8 cellular contexts compared by ENCODE assay signal in genomic region chr3:126134219-126134975, GRCh38. TPM values are rescaled to one million over a fixed set of nuclear protein-coding genes. Genes with fewer than 3 reads are reported as not detected.
DNase-seq lines count a peak whose midpoint lies in the region; ATAC-seq, FAIRE-seq and TF ChIP-seq lines count a peak whose summit lies in the region.

No MANE protein-coding gene starts in this region.

- H3K4me1 ChIP-seq in PC-3 (ENCODE audit: insufficient read depth, low read length), result peaks cover 7% of the 10 kb centered on the region

- CTCF ChIA-PET in Calu3 (lab: Charles Lee), result interaction anchor here (1.0 to 3.0 kb wide), 8 partner anchors 11 to 339 kb away, joined by 3 to 12 read pairs (median 3); partner anchors contain the start of gene SLC41A3
- CTCF ChIA-PET in PC-3 (lab: Charles Lee), result no interaction called here
- CTCF ChIA-PET in activated naive CD4-positive, alpha-beta T cell treated with anti-CD3 and anti-CD28 coated beads, Interleukin-2, amount 10 ng/mL, durations not matched to agents 7 days and 5 days (lab: Charles Lee), result interaction anchor here (0.5 to 3.0 kb wide), 10 partner anchors 13 to 1454 kb away, joined by 3 to 9 read pairs (median 4); no protein-coding TSS in a partner anchor

- no peaks in the 10 kb centered on the region for H4K20me1 ChIP-seq in PC-3 (ENCODE audit: low read length)

- no peaks in the 10 kb centered on the region for H3K36me3 ChIP-seq in PC-3 (ENCODE audit: low read depth, low read length)

- H3K9me3 Mint-ChIP-seq in Calu3 (ENCODE audit: low read depth, unreplicated experiment) (no peaks in the 10 kb centered on the region), glutamatergic neuron (ENCODE audit: unreplicated experiment) (peaks cover 9% of the 10 kb centered on the region)
- no peaks in the 10 kb centered on the region for H3K9me3 Mint-ChIP-seq in activated naive CD4-positive, alpha-beta T cell treated with anti-CD3 and anti-CD28 coated beads, Interleukin-2, amount 10 ng/mL, durations not matched to agents 7 days and 5 days

- H3K9me2 ChIP-seq in PC-3 (replicated peaks; ENCODE audit: low read length), result no peaks in the 10 kb centered on the region

- no peak overlapping the region for H3K4me3 ChIP-seq in PC-3 (ENCODE audit: low read length)

- H3K36me3 Mint-ChIP-seq in Calu3 (ENCODE audit: insufficient read depth, unreplicated experiment) (peaks cover 9% of the 10 kb centered on the region), glutamatergic neuron (ENCODE audit: unreplicated experiment) (no peaks in the 10 kb centered on the region)
- H3K36me3 Mint-ChIP-seq in activated naive CD4-positive, alpha-beta T cell treated with anti-CD3 and anti-CD28 coated beads, Interleukin-2, amount 10 ng/mL, durations not matched to agents 7 days and 5 days, result no peaks in the 10 kb centered on the region

- H3K27ac Mint-ChIP-seq in Calu3 (ENCODE audit: unreplicated experiment), result no peak overlapping the region
- H3K27ac Mint-ChIP-seq in activated naive CD4-positive, alpha-beta T cell treated with anti-CD3 and anti-CD28 coated beads, Interleukin-2, amount 10 ng/mL, durations not matched to agents 7 days and 5 days, result no peak overlapping the region
- no peak overlapping the region for H3K27ac Mint-ChIP-seq in glutamatergic neuron (ENCODE audit: unreplicated experiment)

- H3K9me3 ChIP-seq in PC-3 (ENCODE audit: low read length), result no peaks in the 10 kb centered on the region

- H3K27me3 ChIP-seq in PC-3 (ENCODE audit: low read length), result peaks cover 12% of the 10 kb centered on the region; the same call in 1 of the 2 replicates

- H2AFZ ChIP-seq in PC-3 (ENCODE audit: low read length), result peak overlapping the region; percentile 36; the same call in 1 of the 2 replicates

- no peaks in the 10 kb centered on the region for H3F3A ChIP-seq in PC-3 (ENCODE audit: low read length, unreplicated experiment)

- peak; percentile 36 for FAIRE-seq in HTR-8/SVneo (lab: Jason Lieb, UNC)

- peak; percentile 99 for TF ChIP-seq CTCF in Calu3 (IDR thresholded peaks at IDR 0.05; ENCODE audit: unreplicated experiment)
- peak; percentile 74 for TF ChIP-seq CTCF in PC-3 (conservative IDR thresholded peaks at IDR 0.05; ENCODE audit: low read depth, low read length)
- peak; percentile 76 for TF ChIP-seq CTCF in glutamatergic neuron (IDR thresholded peaks at IDR 0.05; ENCODE audit: partially characterized antibody, unreplicated experiment)

- H3K9ac ChIP-seq in PC-3 (ENCODE audit: low read length), result no peak overlapping the region

- ATAC-seq in PC-3, result peak; percentile 48; the same call in 1 of the 2 replicates
- no peak for ATAC-seq in HG02610 (IDR thresholded peaks at IDR 0.05; ENCODE audit: unreplicated experiment)

- H3K27ac ChIP-seq in PC-3 (ENCODE audit: low read length), result no peak overlapping the region

- H3K79me2 ChIP-seq in PC-3 (ENCODE audit: low read length), result no peaks in the 10 kb centered on the region

- peaks cover 16% of the 10 kb centered on the region for H3K27me3 Mint-ChIP-seq in Calu3 (ENCODE audit: unreplicated experiment)
- H3K27me3 Mint-ChIP-seq in activated naive CD4-positive, alpha-beta T cell treated with anti-CD3 and anti-CD28 coated beads, Interleukin-2, amount 10 ng/mL, durations not matched to agents 7 days and 5 days, result peaks cover 15% of the 10 kb centered on the region
- peaks cover 4% of the 10 kb centered on the region for H3K27me3 Mint-ChIP-seq in glutamatergic neuron (ENCODE audit: unreplicated experiment)

- DNase-seq in Calu3 (peak; percentile 85), HTR-8/SVneo (ENCODE audit: insufficient read length, low spot score) (peak; percentile 63), PC-3 (peak; percentile 54), glutamatergic neuron (peak; percentile 83), pons (ENCODE audit: low spot score) (peak; percentile 26), NCI-H446 treated with DMSO at 0.1 percent for 48 hours (lab: John Stamatoyannopoulos, UW) (no peak)
- DNase-seq in activated naive CD4-positive, alpha-beta T cell treated with anti-CD3 and anti-CD28 coated beads, Interleukin-2, amount 10 ng/mL, durations not matched to agents 7 days and 5 days, result peak; percentile 59

- H3K4me2 ChIP-seq in PC-3 (ENCODE audit: low read length), result no peak overlapping the region

- H3K4me3 Mint-ChIP-seq in Calu3 (ENCODE audit: low read depth, unreplicated experiment), result no peak overlapping the region
- H3K4me3 Mint-ChIP-seq in activated naive CD4-positive, alpha-beta T cell treated with anti-CD3 and anti-CD28 coated beads, Interleukin-2, amount 10 ng/mL, durations not matched to agents 7 days and 5 days, result no peak overlapping the region
- no peak overlapping the region for H3K4me3 Mint-ChIP-seq in glutamatergic neuron (ENCODE audit: unreplicated experiment)

- intact Hi-C loops in Calu3 (cut with micrococcal nuclease; ENCODE audit: unreplicated experiment), result loop anchor here (1.0 to 5.0 kb wide), 4 partner anchors 64 to 340 kb away; no protein-coding TSS in a partner anchor
- intact Hi-C loops in PC-3 (cut with micrococcal nuclease), result loop anchor here (1.0 kb wide), 1 partner anchor 255 kb away; no protein-coding TSS in a partner anchor

- BruUV-seq in Calu3 (replicated peaks; lab: Mats Ljungman, UMichigan) (no TSS peak), PC-3 (replicated peaks; lab: Mats Ljungman, UMichigan) (no TSS peak)

- H3K4me1 Mint-ChIP-seq in Calu3 (ENCODE audit: low read depth, unreplicated experiment) (peaks cover 9% of the 10 kb centered on the region), glutamatergic neuron (ENCODE audit: low read depth, unreplicated experiment) (peaks cover 18% of the 10 kb centered on the region)
- no peaks in the 10 kb centered on the region for H3K4me1 Mint-ChIP-seq in activated naive CD4-positive, alpha-beta T cell treated with anti-CD3 and anti-CD28 coated beads, Interleukin-2, amount 10 ng/mL, durations not matched to agents 7 days and 5 days

- POLR2A ChIA-PET in PC-3 (lab: Charles Lee; ENCODE audit: unreplicated experiment), result no interaction called here

RNA-seq across cellular contexts. Expression of gene ALDH1L1, which starts 46.0 kb away (rescaled TPM):
- total RNA-seq in Calu3 (2022) (4.4 and 11.2 TPM in 2 replicates), PC-3 (2014; rRNA removed) (not detected in 2 replicates), glutamatergic neuron (ENCODE audit: unreplicated experiment) (not detected)

RNA-seq across cellular contexts. Expression of gene SLC41A3, which starts 50.5 kb away (rescaled TPM):
- 69.6 and 101 TPM in 2 replicates for total RNA-seq in Calu3 (2022)
- total RNA-seq in PC-3 (2014; rRNA removed), result 29.8 and 30.4 TPM in 2 replicates
- 38.6 TPM for total RNA-seq in glutamatergic neuron (ENCODE audit: unreplicated experiment)
